22 cellular contexts compared by ENCODE assay signal in the genomic region with DNA sequence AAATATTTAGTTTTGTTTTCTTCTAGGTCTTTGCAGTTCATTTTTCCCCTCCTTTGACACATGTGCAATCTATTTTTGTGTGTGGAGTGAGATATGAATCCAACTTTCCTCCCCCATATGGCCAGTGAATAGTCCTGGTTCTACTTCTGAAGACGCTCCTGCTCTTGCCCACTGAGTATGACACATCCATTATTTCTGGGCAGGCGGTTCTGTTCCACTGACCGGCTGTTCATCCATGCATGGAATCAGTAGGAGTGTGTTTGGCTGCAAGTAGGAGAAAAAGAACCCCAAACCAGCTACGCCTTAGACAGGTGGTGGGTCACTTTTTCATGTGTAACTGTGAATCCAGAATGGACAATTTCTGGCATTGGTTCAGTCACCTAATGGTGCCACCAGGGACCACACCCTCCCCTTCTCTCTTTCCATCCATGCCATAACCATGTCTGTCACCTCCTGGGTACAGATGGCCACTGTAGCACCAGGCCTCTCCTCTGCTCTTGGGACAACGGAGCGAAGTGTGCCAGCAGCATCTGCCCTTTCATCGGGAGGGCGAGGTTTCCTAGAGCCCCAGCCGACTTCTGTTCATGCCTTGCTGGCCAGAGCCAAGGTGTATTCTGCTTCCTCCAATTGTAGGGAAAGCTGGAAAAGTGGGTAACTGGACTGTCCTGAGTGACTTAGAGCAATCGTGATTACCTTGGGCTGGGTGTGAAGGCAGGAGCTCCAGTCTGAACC. TPM values are rescaled to one million over a fixed set of nuclear protein-coding genes. Genes with fewer than 3 reads are reported as not detected.
"Had no signal": no experiment of that assay in that cellular context is flagged by ENCODE, and none has a peak within 500 bp of the region (broad histone marks: within the 10 kb centered on the region; RNA-seq: fewer than 3 reads in every experiment).

No MANE protein-coding gene starts in this region.

- H3K36me3 ChIP-seq: ascending aorta, gastroesophageal sphincter, heart right ventricle, prostate gland had no signal

- ATAC-seq: activated CD8-positive, alpha-beta memory T cell treated with anti-CD3 and anti-CD28 coated beads, Interleukin-2, amount 10 ng/mL, durations not matched to agents 7 days and 5 days; activated naive CD8-positive, alpha-beta T cell treated with anti-CD3 and anti-CD28 coated beads, Interleukin-2, amount 50 U/mL, for 24 hours; gastroesophageal sphincter; heart right ventricle; right cardiac atrium; stimulated activated naive B cell treated with anti-CD40 and anti-IgM and Interleukin-4, amounts not matched to agents 10 μg/mL and 1 μg/mL and 100 μg/mL, for 72 hours; T-cell had no signal

- H3K4me1 Mint-ChIP-seq: activated CD4-positive, alpha-beta memory T cell treated with anti-CD3 and anti-CD28 coated beads, Interleukin-2, amount 10 ng/mL, durations not matched to agents 7 days and 5 days; activated CD8-positive, alpha-beta memory T cell treated with anti-CD3 and anti-CD28 coated beads, Interleukin-2, amount 10 ng/mL, durations not matched to agents 7 days and 5 days; activated naive CD8-positive, alpha-beta T cell treated with anti-CD3 and anti-CD28 coated beads, Interleukin-2, amount 50 U/mL, for 24 hours; central memory CD8-positive, alpha-beta T cell; nephron; T-cell had no signal

- H3K9me3 ChIP-seq: ascending aorta, gastroesophageal sphincter, heart right ventricle, prostate gland had no signal

- H3K9me3 Mint-ChIP-seq: activated CD4-positive, alpha-beta memory T cell treated with anti-CD3 and anti-CD28 coated beads, Interleukin-2, amount 10 ng/mL, durations not matched to agents 7 days and 5 days; activated naive CD4-positive, alpha-beta T cell treated with anti-CD3 and anti-CD28 coated beads for 36 hours; activated naive CD8-positive, alpha-beta T cell treated with anti-CD3 and anti-CD28 coated beads, Interleukin-2, amount 50 U/mL, for 24 hours; activated T-helper 2 cell treated with anti-CD3 and anti-CD28 coated beads, Interferon-gamma antibody, Interleukin-2, Interleukin-4, amounts not matched to agents 10 μg/mL and 5 μg/mL and 100 μg/mL, durations not matched to agents 14 hours and 24 hours and 36 hours; central memory CD8-positive, alpha-beta T cell; memory B cell; stimulated activated naive B cell treated with anti-CD40 and anti-IgM and Interleukin-4, amounts not matched to agents 10 μg/mL and 1 μg/mL and 100 μg/mL, for 72 hours; T-cell had no signal

- DNase-seq: activated CD4-positive, alpha-beta memory T cell treated with anti-CD3 and anti-CD28 coated beads, Interleukin-2, amount 10 ng/mL, durations not matched to agents 7 days and 5 days; activated CD4-positive, alpha-beta T cell treated with anti-CD3 and anti-CD28 coated beads for 48 hours; activated CD4-positive, CD25-positive, alpha-beta regulatory T cell; activated CD8-positive, alpha-beta memory T cell treated with anti-CD3 and anti-CD28 coated beads, Interleukin-2, amount 10 ng/mL, durations not matched to agents 7 days and 5 days; activated naive CD4-positive, alpha-beta T cell treated with anti-CD3 and anti-CD28 coated beads for 36 hours; activated naive CD8-positive, alpha-beta T cell treated with anti-CD3 and anti-CD28 coated beads, Interleukin-2, amount 50 U/mL, for 24 hours; cortex of kidney; effector CD4-positive, alpha-beta T cell; heart right ventricle; right cardiac atrium; stimulated activated naive B cell treated with anti-CD40 and anti-IgM and Interleukin-4, amounts not matched to agents 10 μg/mL and 1 μg/mL and 100 μg/mL, for 72 hours; T-cell; T-helper 9 cell had no signal

- H3K27ac ChIP-seq: ascending aorta, gastroesophageal sphincter, heart right ventricle, prostate gland had no signal

- H3K27ac Mint-ChIP-seq: activated CD4-positive, alpha-beta memory T cell treated with anti-CD3 and anti-CD28 coated beads, Interleukin-2, amount 10 ng/mL, durations not matched to agents 7 days and 5 days; activated CD8-positive, alpha-beta memory T cell treated with anti-CD3 and anti-CD28 coated beads, Interleukin-2, amount 10 ng/mL, durations not matched to agents 7 days and 5 days; activated naive CD4-positive, alpha-beta T cell treated with anti-CD3 and anti-CD28 coated beads for 36 hours; activated naive CD8-positive, alpha-beta T cell treated with anti-CD3 and anti-CD28 coated beads, Interleukin-2, amount 50 U/mL, for 24 hours; activated T-helper 2 cell treated with anti-CD3 and anti-CD28 coated beads, Interferon-gamma antibody, Interleukin-2, Interleukin-4, amounts not matched to agents 10 μg/mL and 5 μg/mL and 100 μg/mL, durations not matched to agents 14 hours and 24 hours and 36 hours; memory B cell; nephron; stimulated activated naive B cell treated with anti-CD40 and anti-IgM and Interleukin-4, amounts not matched to agents 10 μg/mL and 1 μg/mL and 100 μg/mL, for 72 hours; T-cell had no signal

- H3K27me3 ChIP-seq: ascending aorta had no signal

- H3K4me1 ChIP-seq: ascending aorta, gastroesophageal sphincter, heart right ventricle, prostate gland had no signal

- H3K36me3 Mint-ChIP-seq: activated CD8-positive, alpha-beta memory T cell treated with anti-CD3 and anti-CD28 coated beads, Interleukin-2, amount 10 ng/mL, durations not matched to agents 7 days and 5 days; memory B cell; stimulated activated naive B cell treated with anti-CD40 and anti-IgM and Interleukin-4, amounts not matched to agents 10 μg/mL and 1 μg/mL and 100 μg/mL, for 72 hours; T-cell had no signal

- H3K4me3 Mint-ChIP-seq: activated CD4-positive, alpha-beta memory T cell treated with anti-CD3 and anti-CD28 coated beads, Interleukin-2, amount 10 ng/mL, durations not matched to agents 7 days and 5 days; activated CD8-positive, alpha-beta memory T cell treated with anti-CD3 and anti-CD28 coated beads, Interleukin-2, amount 10 ng/mL, durations not matched to agents 7 days and 5 days; activated naive CD4-positive, alpha-beta T cell treated with anti-CD3 and anti-CD28 coated beads for 36 hours; activated naive CD8-positive, alpha-beta T cell treated with anti-CD3 and anti-CD28 coated beads, Interleukin-2, amount 50 U/mL, for 24 hours; central memory CD8-positive, alpha-beta T cell; memory B cell; nephron; stimulated activated naive B cell treated with anti-CD40 and anti-IgM and Interleukin-4, amounts not matched to agents 10 μg/mL and 1 μg/mL and 100 μg/mL, for 72 hours; T-cell had no signal

- H3K4me3 ChIP-seq: ascending aorta, gastroesophageal sphincter, heart right ventricle, prostate gland, smooth muscle cell had no signal

RNA-seq across cellular contexts. Expression of a gene that starts 32.1 kb away (rescaled TPM):
- total RNA-seq: activated CD4-positive, alpha-beta memory T cell treated with anti-CD3 and anti-CD28 coated beads, Interleukin-2, amount 10 ng/mL, durations not matched to agents 7 days and 5 days; activated CD8-positive, alpha-beta memory T cell treated with anti-CD3 and anti-CD28 coated beads, Interleukin-2, amount 10 ng/mL, durations not matched to agents 7 days and 5 days; activated T-helper 2 cell treated with anti-CD3 and anti-CD28 coated beads, Interferon-gamma antibody, Interleukin-2, Interleukin-4, amounts not matched to agents 10 μg/mL and 5 μg/mL and 100 μg/mL, durations not matched to agents 14 hours and 24 hours and 36 hours; ascending aorta; gastroesophageal sphincter; heart right ventricle; prostate gland; right cardiac atrium; smooth muscle cell; T-cell had no signal
- polyA plus RNA-seq: esophagus, heart right ventricle, right cardiac atrium, smooth muscle cell had no signal
